26 cellular contexts compared by ENCODE assay signal in genomic region chr18:54530285-54530684, GRCh38.
A peak's percentile ranks its signal among the peaks of the same experiment; 100 is the strongest.
DNase-seq lines count a peak whose midpoint lies in the region; ATAC-seq, FAIRE-seq and TF ChIP-seq lines count a peak whose summit lies in the region.
"Had no signal": no experiment of that assay in that cellular context is flagged by ENCODE, and none has a peak within 500 bp of the region (broad histone marks: within the 10 kb centered on the region; RNA-seq: fewer than 3 reads in every experiment).

No MANE protein-coding gene starts in this region.

- H3K9me2 ChIP-seq in Karpas-422 (replicated peaks; ENCODE audit: insufficient read depth, low read length): no peaks in the 10 kb centered on the region

- H3K4me3 Mint-ChIP-seq in endothelial cell (ENCODE audit: unreplicated experiment): no peak overlapping the region
- H3K4me3 Mint-ChIP-seq: CD14-positive monocyte; CD8-positive, alpha-beta memory T cell; T-helper 17 cell had no signal

- H3K27me3 ChIP-seq in Karpas-422 (ENCODE audit: low read length) (no peaks in the 10 kb centered on the region), iPS-15b (ENCODE audit: control insufficient read depth, insufficient read depth, low read length) (no peaks in the 10 kb centered on the region)
- H3K27me3 ChIP-seq: MG63 had no signal

- no peak for ATAC-seq in GM21723 (IDR thresholded peaks at IDR 0.05; ENCODE audit: unreplicated experiment)
- ATAC-seq: GM12878, T-helper 17 cell had no signal

- H3K4me1 ChIP-seq in ES-I3 (ENCODE audit: insufficient read depth, low read length) (peaks cover 40% of the 10 kb centered on the region), Karpas-422 (ENCODE audit: low read length) (peaks cover 45% of the 10 kb centered on the region), iPS-15b (ENCODE audit: control insufficient read depth, insufficient read depth, low read length) (peaks cover 35% of the 10 kb centered on the region)

- no peaks in the 10 kb centered on the region for H3K4me1 Mint-ChIP-seq in endothelial cell (ENCODE audit: unreplicated experiment)
- H3K4me1 Mint-ChIP-seq: CD14-positive monocyte; CD8-positive, alpha-beta memory T cell; T-helper 17 cell had no signal

- H3K4me2 ChIP-seq in Karpas-422 (ENCODE audit: low read depth, low read length, poor library complexity, severe bottlenecking): peak overlapping the region; percentile 50

- TF ChIP-seq CTCF in D721Med (IDR thresholded peaks at IDR 0.05; ENCODE audit: insufficient read depth, missing control alignments) (no peak), endothelial cell (IDR thresholded peaks at IDR 0.05; ENCODE audit: unreplicated experiment) (no peak)

- H3K4me3 ChIP-seq in Karpas-422 (ENCODE audit: low read length): peak overlapping the region; percentile 21
- peak overlapping the region; percentile 10 for H3K4me3 ChIP-seq in iPS-15b (ENCODE audit: low read depth, low read length)
- H3K4me3 ChIP-seq: GM12878, MG63, SK-N-MC had no signal

- no peak overlapping the region for H2AFZ ChIP-seq in Karpas-422 (ENCODE audit: low read length)

- 0 out of 2 replicates have a peak, but pooled peaks cover 3% of the 10 kb centered on the region for H3K9me3 ChIP-seq in ES-I3 (ENCODE audit: control insufficient read depth, insufficient read depth, low read length)
- H3K9me3 ChIP-seq in Karpas-422 (ENCODE audit: low read length): no peaks in the 10 kb centered on the region; the same call in 1 of the 2 replicates
- H3K9me3 ChIP-seq in iPS-15b (ENCODE audit: control insufficient read depth, insufficient read depth, low read length): peaks cover 12% of the 10 kb centered on the region
- H3K9me3 ChIP-seq: MG63 had no signal

- no peak overlapping the region for H3K27ac Mint-ChIP-seq in endothelial cell (ENCODE audit: unreplicated experiment)
- H3K27ac Mint-ChIP-seq: CD14-positive monocyte; CD8-positive, alpha-beta memory T cell; T-helper 17 cell had no signal

- H3K79me2 ChIP-seq in Karpas-422 (ENCODE audit: low read length): no peaks in the 10 kb centered on the region

- H3K27ac ChIP-seq in Karpas-422 (ENCODE audit: low read length): peak overlapping the region; percentile 76
- H3K27ac ChIP-seq: SK-N-MC had no signal

- peak; percentile 60 for FAIRE-seq in D721Med (lab: Jason Lieb, UNC)
- FAIRE-seq: G401.6, GM12878, RCC 7860 had no signal

- no peaks in the 10 kb centered on the region for H3K9me3 Mint-ChIP-seq in endothelial cell (ENCODE audit: unreplicated experiment)
- H3K9me3 Mint-ChIP-seq: CD8-positive, alpha-beta memory T cell had no signal

- DNase-seq in D721Med (ENCODE audit: insufficient read length, low spot score) (no peak), Karpas-422 (peak; percentile 53), endothelial cell (ENCODE audit: low spot score) (no peak), NCI-H1436 treated with DMSO at 0.1 percent for 48 hours (lab: John Stamatoyannopoulos, UW) (no peak), NCI-H1694 treated with DMSO at 0.1 percent for 48 hours (lab: John Stamatoyannopoulos, UW) (no peak)
- DNase-seq: CD8-positive, alpha-beta memory T cell; DMS153; KBM-7; MG63; NCI-H187; NCI-H2081 treated with DMSO at 0.1 percent for 48 hours; NCI-H2171; NCI-H226; NCI-H510A treated with DMSO at 0.1 percent for 48 hours; NCI-H774; OCI-M1; SIG-M5; T-helper 17 cell had no signal

- H3K27me3 Mint-ChIP-seq in endothelial cell (ENCODE audit: unreplicated experiment): no peaks in the 10 kb centered on the region

- H3K36me3 ChIP-seq in ES-I3 (ENCODE audit: insufficient read depth, low read length): no peaks in the 10 kb centered on the region
- H3K36me3 ChIP-seq in Karpas-422 (ENCODE audit: insufficient read depth, low read length): no peaks in the 10 kb centered on the region
- peaks cover 6% of the 10 kb centered on the region for H3K36me3 ChIP-seq in iPS-15b (ENCODE audit: control insufficient read depth, insufficient read depth, low read length)
- H3K36me3 ChIP-seq: MG63 had no signal

- no peaks in the 10 kb centered on the region for H3K36me3 Mint-ChIP-seq in endothelial cell (ENCODE audit: low read depth, unreplicated experiment)
- H3K36me3 Mint-ChIP-seq: CD14-positive monocyte; CD8-positive, alpha-beta memory T cell had no signal

- no peaks in the 10 kb centered on the region for H4K20me1 ChIP-seq in Karpas-422 (ENCODE audit: insufficient read depth, low read depth, low read length)

- H3K9ac ChIP-seq in ES-I3 (ENCODE audit: low read depth, low read length) (0 out of 2 replicates have a peak overlapping the region, but pooled peaks have one; percentile 39), Karpas-422 (ENCODE audit: low read length) (no peak overlapping the region), iPS-15b (ENCODE audit: low read depth, low read length) (no peak overlapping the region)
